ENCODE assay signal across 10 cellular contexts in genomic region chr12:15276088-15276698, GRCh38. TPM values are rescaled to one million over a fixed set of nuclear protein-coding genes. Genes with fewer than 3 reads are reported as not detected.
DNase-seq lines count a peak whose midpoint lies in the region; ATAC-seq and TF ChIP-seq lines count a peak whose summit lies in the region.
"Had no signal": no experiment of that assay in that cellular context is flagged by ENCODE, and none has a peak within 500 bp of the region (broad histone marks: within the 10 kb centered on the region; RNA-seq: fewer than 3 reads in every experiment).

No MANE protein-coding gene starts in this region.

- H3K36me3 ChIP-seq in RWPE2 (ENCODE audit: low read depth) (no peaks in the 10 kb centered on the region), psoas muscle (ENCODE audit: insufficient read depth in 1 of 2, low read depth in 1 of 2) (no peaks in the 10 kb centered on the region)

- no peak for ATAC-seq in RWPE2 (ENCODE audit: low read depth)
- peak in 3 of 4 donors; percentile 29 to 66 (median 35) for ATAC-seq in psoas muscle
- no peak for ATAC-seq in GM19023 (IDR thresholded peaks at IDR 0.05; ENCODE audit: unreplicated experiment)
- ATAC-seq in HG02588 (IDR thresholded peaks at IDR 0.05; ENCODE audit: unreplicated experiment): no peak

- peaks cover 39% of the 10 kb centered on the region for H3K4me1 ChIP-seq in RWPE2 (ENCODE audit: insufficient read depth, poor library complexity, severe bottlenecking)
- peaks cover 13% of the 10 kb centered on the region for H3K4me1 ChIP-seq in psoas muscle

- DNase-seq in DMS153 (lab: John Stamatoyannopoulos, UW): peak; percentile 2
- no peak for DNase-seq in HL-60 (ENCODE audit: low read depth in 1 of 2, low spot score in 1 of 2)
- no peak for DNase-seq in RWPE2 (ENCODE audit: low spot score)
- peak; percentile 50 for DNase-seq in fibroblast of villous mesenchyme (ENCODE audit: low read depth)
- DNase-seq in psoas muscle: no peak
- DNase-seq in effector CD8-positive, alpha-beta T cell (lab: John Stamatoyannopoulos, UW): no peak
- DNase-seq: activated B cell treated with CpG ODN at 0.5 μM for 24 hours had no signal

- H3K27me3 ChIP-seq in HL-60 (ENCODE audit: insufficient read depth, poor library complexity, severe bottlenecking): no peaks in the 10 kb centered on the region
- H3K27me3 ChIP-seq in RWPE2 (ENCODE audit: insufficient read depth, poor library complexity, severe bottlenecking): no peaks in the 10 kb centered on the region
- no peaks in the 10 kb centered on the region for H3K27me3 ChIP-seq in psoas muscle (ENCODE audit: insufficient read depth in 3 of 3, low read length in 2 of 3)

- intact Hi-C loops in psoas muscle (cut with DNase I): loop anchor here (2.0 to 10.0 kb wide), 6 partner anchors 246 to 581 kb away; partner anchors contain the start of gene ART4 (in 1 of the 2)

- H3K4me3 ChIP-seq in HL-60 (replicated peaks; ENCODE audit: insufficient read depth, low read length) (no peak overlapping the region), RWPE2 (ENCODE audit: severe bottlenecking) (no peak overlapping the region), fibroblast of villous mesenchyme (ENCODE audit: low read depth, low read length) (no peak overlapping the region), psoas muscle (no peak overlapping the region)
- H3K4me3 ChIP-seq: skin epidermis had no signal

- H3K9me3 ChIP-seq in RWPE2 (ENCODE audit: severe bottlenecking) (no peaks in the 10 kb centered on the region), psoas muscle (no peaks in the 10 kb centered on the region)

- H3K27ac ChIP-seq in HL-60 (replicated peaks) (no peak overlapping the region), RWPE2 (ENCODE audit: poor library complexity, severe bottlenecking) (peak overlapping the region; percentile 96), psoas muscle (no peak overlapping the region)
- H3K27ac ChIP-seq: skin epidermis had no signal

- WGBS in psoas muscle, 3 donors: 31 to 38% (median 34%) methylated on average over 8 of the region's 8 CpGs

- peak; percentile 33 for TF ChIP-seq CTCF in HL-60 (IDR thresholded peaks at IDR 0.05; ENCODE audit: insufficient read depth, low read length)
- TF ChIP-seq CTCF in RWPE2 (IDR thresholded peaks at IDR 0.05; ENCODE audit: poor library complexity, severe bottlenecking): peak; percentile 54
- TF ChIP-seq CTCF in fibroblast of villous mesenchyme (IDR thresholded peaks at IDR 0.05; ENCODE audit: insufficient read depth, low read depth, low read length): peak; percentile 69
- peak; percentile 79 for TF ChIP-seq CTCF in psoas muscle (IDR thresholded peaks at IDR 0.05)

RNA-seq across cellular contexts. Expression of gene PTPRO, which starts 46.1 kb away (rescaled TPM):
- total RNA-seq in fibroblast of villous mesenchyme (under 0.01 TPM in 2 replicates), psoas muscle (1 to 10 TPM in 1 of 4 donors, under 1 TPM in 3; 0.23 to 2.3 (median 0.75) TPM)
- under 1 TPM; 0.21 to 0.45 (median 0.29) TPM for polyA plus RNA-seq in psoas muscle

RNA-seq across cellular contexts. Expression of gene RERG, which starts 55.0 kb away (rescaled TPM):
- total RNA-seq in fibroblast of villous mesenchyme (under 0.01 and 0.64 TPM in 2 replicates), psoas muscle (1 to 10 TPM; 1.6 to 2.4 (median 2.3) TPM)
- 1 to 10 TPM; 1.9 to 3.1 (median 2.0) TPM for polyA plus RNA-seq in psoas muscle
- total RNA-seq: activated B cell treated with CpG ODN at 0.5 μM for 24 hours had no signal

Comparison
In these comparisons a context has a peak if more than half of its experiments do, and no peak if none do; other contexts are left out.
1. DNase-seq: peak in DMS153 (single experiment) and fibroblast of villous mesenchyme (single experiment); none in HL-60 (0 of 2), RWPE2 (single experiment), psoas muscle (0 of 2) and effector CD8-positive, alpha-beta T cell (single experiment).
2. ATAC-seq: peak in psoas muscle (3 of 4); none in RWPE2 (single experiment), GM19023 (single experiment) and HG02588 (single experiment).
3. Peak in every context shown above with its lines, with median percentiles within 50 percentile points of each other: CTCF ChIP-seq.